20 cellular contexts compared by ENCODE assay signal in the genomic region with DNA sequence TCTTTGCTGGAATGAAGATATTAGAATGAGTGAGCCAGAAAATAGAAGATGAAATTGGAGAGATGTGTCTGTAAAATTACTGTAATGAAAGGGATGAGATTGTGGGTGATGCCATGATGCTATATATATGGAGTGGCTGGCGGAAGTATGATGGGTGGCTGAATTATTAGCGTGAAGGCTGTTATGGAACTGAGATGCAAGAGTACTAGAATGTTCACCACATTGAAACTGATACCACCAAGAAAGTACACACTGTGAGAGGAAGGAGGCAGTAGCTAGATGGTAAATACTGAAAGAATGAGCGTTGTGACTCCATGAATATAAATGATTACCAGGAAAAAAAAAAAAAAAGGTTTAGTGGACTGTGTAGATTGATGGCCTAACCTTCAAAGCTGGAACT.
DNase-seq lines count a peak whose midpoint lies in the region; ATAC-seq, FAIRE-seq and TF ChIP-seq lines count a peak whose summit lies in the region.
"Had no signal": no experiment of that assay in that cellular context is flagged by ENCODE, and none has a peak within 500 bp of the region (broad histone marks: within the 10 kb centered on the region; RNA-seq: fewer than 3 reads in every experiment).

No MANE protein-coding gene starts in this region.

- H4K20me1 ChIP-seq in GM12878 (ENCODE audit: control insufficient read depth, insufficient read depth): no peaks in the 10 kb centered on the region

- in situ Hi-C loops in GM12878 (cut with MboI): no loop called here

- DNase-seq in GM12878 (ENCODE audit: low read depth, low spot score) (no peak), NCI-H345 (lab: John Stamatoyannopoulos, UW) (no peak), anterior cingulate cortex (lab: John Stamatoyannopoulos, UW) (no peak), aorta (no peak), ecto neural progenitor cell (ENCODE audit: low spot score) (no peak)
- DNase-seq: ACHN; CD4-positive, alpha-beta T cell; DND-41; GF-D8; NCI-H1048; NCI-H2107; NCI-H774; SHP77 had no signal

- no peak for TF ChIP-seq EP300 in GM12878 (IDR thresholded peaks at IDR 0.05; ENCODE audit: borderline replicate concordance in 1 of 2, control insufficient read depth in 1 of 2, low read depth in 2 of 2, low read length in 2 of 2)

- no peak overlapping the region for H3K4me2 ChIP-seq in GM12878 (ENCODE audit: control insufficient read depth, insufficient read depth)
- H3K4me2 ChIP-seq: GM23338 had no signal

- ATAC-seq in GM18907 (IDR thresholded peaks at IDR 0.05; ENCODE audit: unreplicated experiment): peak; percentile 68
- ATAC-seq in GM21619 (IDR thresholded peaks at IDR 0.05; ENCODE audit: unreplicated experiment): peak; percentile 70
- peak; percentile 74 for ATAC-seq in HG03175 (IDR thresholded peaks at IDR 0.05; ENCODE audit: unreplicated experiment)
- ATAC-seq in GM12878: peak; percentile 75
- ATAC-seq in aorta (ENCODE audit: low FRiP score): no peak
- ATAC-seq: GM23338 had no signal

- RAD21 ChIA-PET in GM12878 (lab: Charles Lee; ENCODE audit: unreplicated experiment): interaction anchor here (0.6 kb wide), 1 partner anchor 13 kb away, joined by 3 read pairs; no protein-coding TSS in a partner anchor

- POLR2A ChIA-PET in GM12878 (lab: Charles Lee): interaction anchor here (0.6 kb wide), 2 partner anchors 181 to 1721 kb away, joined by 4 read pairs; no protein-coding TSS in a partner anchor

- H3K9me3 ChIP-seq in GM12878 (replicated peaks; ENCODE audit: control insufficient read depth, insufficient read depth, low read length) (no peaks in the 10 kb centered on the region), aorta (ENCODE audit: control insufficient read depth, low read length) (no peaks in the 10 kb centered on the region)

- H3K27ac ChIP-seq in GM12878 (ENCODE audit: control insufficient read depth, insufficient read depth): no peak overlapping the region
- no peak overlapping the region for H3K27ac ChIP-seq in aorta (ENCODE audit: low read depth in 1 of 2, low read length in 2 of 2)

- no peaks in the 10 kb centered on the region for H3K4me1 ChIP-seq in GM12878 (ENCODE audit: control insufficient read depth, insufficient read depth, low read length)
- H3K4me1 ChIP-seq in aorta (ENCODE audit: control insufficient read depth in 1 of 2, insufficient read depth in 2 of 2, low read length in 2 of 2): no peaks in the 10 kb centered on the region

- TF ChIP-seq RAD21 in GM12878 (IDR thresholded peaks at IDR 0.05; ENCODE audit: insufficient read depth, low read depth, low read length): no peak

- H3K9ac ChIP-seq in GM12878 (ENCODE audit: control insufficient read depth, insufficient read depth, low read length): no peak overlapping the region

- no peak for TF ChIP-seq POLR2A in GM12878 (IDR thresholded peaks at IDR 0.05; ENCODE audit: low read depth, low read length)

- no peaks in the 10 kb centered on the region for H3K79me2 ChIP-seq in GM12878 (ENCODE audit: control insufficient read depth, insufficient read depth, low read length)

- CTCF ChIA-PET in GM12878 (lab: Yijun Ruan, JAX): no interaction called here

- no peak overlapping the region for H2AFZ ChIP-seq in GM12878 (ENCODE audit: control insufficient read depth, low read depth, low read length)

- H3K36me3 ChIP-seq in GM12878 (ENCODE audit: control insufficient read depth in 2 of 2, insufficient read depth in 2 of 2, low read length in 1 of 2) (no peaks in the 10 kb centered on the region), aorta (ENCODE audit: control insufficient read depth in 1 of 2, insufficient read depth in 2 of 2, low read length in 1 of 2) (no peaks in the 10 kb centered on the region)

- no peak for FAIRE-seq in GM12878 (lab: Jason Lieb, UNC)
- FAIRE-seq: D721Med, HTR-8/SVneo, RCC 7860 had no signal

- SMC1A ChIA-PET in GM12878 (lab: Charles Lee; ENCODE audit: uncharacterized antibody, unreplicated experiment): interaction anchor here (0.8 to 1.2 kb wide), 2 partner anchors 17 to 254 kb away, joined by 3 to 4 read pairs; no protein-coding TSS in a partner anchor

- intact Hi-C loops in GM12878 (cut with micrococcal nuclease; ENCODE audit: unreplicated experiment) (no loop called here), aorta (cut with DNase I) (no loop called here)

- 40% methylated on average over 3 of the region's 3 CpGs for WGBS in GM12878 (ENCODE audit: insufficient coverage, insufficient replicate concordance, low lambda C conversion rate, missing lambda C conversion rate)
- 87 to 88% methylated on average over 3 of the region's 3 CpGs for WGBS in aorta, 2 donors

- H3K4me3 ChIP-seq in GM12878: no peak overlapping the region
- H3K4me3 ChIP-seq in aorta (ENCODE audit: low read length in 2 of 2): no peak overlapping the region
- H3K4me3 ChIP-seq: GM23338 had no signal

- no peak for TF ChIP-seq CTCF in GM12878 (IDR thresholded peaks at IDR 0.05 in 2 of 3, conservative IDR thresholded peaks at IDR 0.05 in 1 of 3; ENCODE audit: control insufficient read depth in 2 of 3, extremely low read depth in 1 of 3, insufficient read depth in 1 of 3, low read depth in 3 of 3, low read length in 3 of 3)

- H3K27me3 ChIP-seq in GM12878 (replicated peaks in 1 of 2; ENCODE audit: control insufficient read depth in 2 of 2, insufficient read depth in 2 of 2, low read length in 1 of 2): no peaks in the 10 kb centered on the region
- H3K27me3 ChIP-seq in aorta (ENCODE audit: control insufficient read depth in 1 of 2, insufficient read depth in 2 of 2, low read length in 1 of 2): no peaks in the 10 kb centered on the region

- no TSS peak for BruUV-seq in GM12878 (replicated peaks; lab: Mats Ljungman, UMichigan)

TF ChIP-seq in GM12878, 131 proteins besides CTCF, POLR2A, EP300 and RAD21 (continues in another document):
- TF ChIP-seq NFIC (IDR thresholded peaks at IDR 0.05; ENCODE audit: low read depth, low read length) (no peak), ZBED1 (IDR thresholded peaks at IDR 0.05; ENCODE audit: borderline replicate concordance) (no peak), SMC3 (IDR thresholded peaks at IDR 0.05; ENCODE audit: borderline replicate concordance, low read length) (no peak), NFXL1 (IDR thresholded peaks at IDR 0.05; ENCODE audit: borderline replicate concordance) (no peak), CBFB (IDR thresholded peaks at IDR 0.05; ENCODE audit: low read depth) (no peak), HDAC6 (IDR thresholded peaks at IDR 0.05; ENCODE audit: unreplicated experiment) (no peak), RB1 (IDR thresholded peaks at IDR 0.05; ENCODE audit: borderline replicate concordance) (no peak), CEBPB (IDR thresholded peaks at IDR 0.05; ENCODE audit: borderline replicate concordance in 1 of 2, low read depth in 2 of 2, low read length in 2 of 2) (no peak), SKIL (IDR thresholded peaks at IDR 0.05; ENCODE audit: low read depth, poor library complexity, severe bottlenecking) (no peak)
- TF ChIP-seq, protein P1, sequence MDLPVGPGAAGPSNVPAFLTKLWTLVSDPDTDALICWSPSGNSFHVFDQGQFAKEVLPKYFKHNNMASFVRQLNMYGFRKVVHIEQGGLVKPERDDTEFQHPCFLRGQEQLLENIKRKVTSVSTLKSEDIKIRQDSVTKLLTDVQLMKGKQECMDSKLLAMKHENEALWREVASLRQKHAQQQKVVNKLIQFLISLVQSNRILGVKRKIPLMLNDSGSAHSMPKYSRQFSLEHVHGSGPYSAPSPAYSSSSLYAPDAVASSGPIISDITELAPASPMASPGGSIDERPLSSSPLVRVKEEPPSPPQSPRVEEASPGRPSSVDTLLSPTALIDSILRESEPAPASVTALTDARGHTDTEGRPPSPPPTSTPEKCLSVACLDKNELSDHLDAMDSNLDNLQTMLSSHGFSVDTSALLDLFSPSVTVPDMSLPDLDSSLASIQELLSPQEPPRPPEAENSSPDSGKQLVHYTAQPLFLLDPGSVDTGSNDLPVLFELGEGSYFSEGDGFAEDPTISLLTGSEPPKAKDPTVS (IDR thresholded peaks at IDR 0.05; ENCODE audit: low read depth, low read length): no peak
- TF ChIP-seq, protein P2, sequence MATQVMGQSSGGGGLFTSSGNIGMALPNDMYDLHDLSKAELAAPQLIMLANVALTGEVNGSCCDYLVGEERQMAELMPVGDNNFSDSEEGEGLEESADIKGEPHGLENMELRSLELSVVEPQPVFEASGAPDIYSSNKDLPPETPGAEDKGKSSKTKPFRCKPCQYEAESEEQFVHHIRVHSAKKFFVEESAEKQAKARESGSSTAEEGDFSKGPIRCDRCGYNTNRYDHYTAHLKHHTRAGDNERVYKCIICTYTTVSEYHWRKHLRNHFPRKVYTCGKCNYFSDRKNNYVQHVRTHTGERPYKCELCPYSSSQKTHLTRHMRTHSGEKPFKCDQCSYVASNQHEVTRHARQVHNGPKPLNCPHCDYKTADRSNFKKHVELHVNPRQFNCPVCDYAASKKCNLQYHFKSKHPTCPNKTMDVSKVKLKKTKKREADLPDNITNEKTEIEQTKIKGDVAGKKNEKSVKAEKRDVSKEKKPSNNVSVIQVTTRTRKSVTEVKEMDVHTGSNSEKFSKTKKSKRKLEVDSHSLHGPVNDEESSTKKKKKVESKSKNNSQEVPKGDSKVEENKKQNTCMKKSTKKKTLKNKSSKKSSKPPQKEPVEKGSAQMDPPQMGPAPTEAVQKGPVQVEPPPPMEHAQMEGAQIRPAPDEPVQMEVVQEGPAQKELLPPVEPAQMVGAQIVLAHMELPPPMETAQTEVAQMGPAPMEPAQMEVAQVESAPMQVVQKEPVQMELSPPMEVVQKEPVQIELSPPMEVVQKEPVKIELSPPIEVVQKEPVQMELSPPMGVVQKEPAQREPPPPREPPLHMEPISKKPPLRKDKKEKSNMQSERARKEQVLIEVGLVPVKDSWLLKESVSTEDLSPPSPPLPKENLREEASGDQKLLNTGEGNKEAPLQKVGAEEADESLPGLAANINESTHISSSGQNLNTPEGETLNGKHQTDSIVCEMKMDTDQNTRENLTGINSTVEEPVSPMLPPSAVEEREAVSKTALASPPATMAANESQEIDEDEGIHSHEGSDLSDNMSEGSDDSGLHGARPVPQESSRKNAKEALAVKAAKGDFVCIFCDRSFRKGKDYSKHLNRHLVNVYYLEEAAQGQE (IDR thresholded peaks at IDR 0.05; ENCODE audit: low read depth, low read length): no peak
